Comparison of ENCODE assay signal across 14 cellular contexts in the genomic region with DNA sequence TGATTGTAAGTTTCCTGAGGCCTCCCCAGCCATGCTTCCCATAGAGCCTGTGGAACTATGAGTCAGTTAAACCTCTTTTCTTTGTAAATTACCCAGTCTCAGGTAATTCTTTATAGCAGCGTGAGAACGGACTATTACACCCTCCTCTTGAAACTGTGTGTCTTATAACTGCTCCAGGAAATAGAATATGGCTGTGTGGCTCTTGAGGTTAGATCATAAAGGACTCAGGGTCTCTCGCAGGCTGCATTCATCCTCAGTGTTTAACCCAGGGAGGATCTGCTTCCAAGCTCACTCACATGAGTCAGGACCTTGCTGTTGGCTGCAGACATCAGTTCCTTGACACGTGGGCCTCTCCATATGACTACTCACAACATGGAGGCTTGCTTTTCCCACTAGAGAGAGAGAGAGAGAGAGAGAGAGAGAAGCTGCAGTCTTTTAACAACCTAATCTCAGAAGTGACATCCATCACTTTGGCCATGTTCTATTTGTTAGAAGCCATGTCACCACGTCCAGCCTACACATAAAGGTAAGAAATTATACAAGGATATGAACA.
"Had no signal": no experiment of that assay in that cellular context is flagged by ENCODE, and none has a peak within 500 bp of the region (broad histone marks: within the 10 kb centered on the region; RNA-seq: fewer than 3 reads in every experiment).

No MANE protein-coding gene starts in this region.

- H3K4me3 ChIP-seq: cardiac muscle cell, pancreas, sigmoid colon, transverse colon had no signal

- ATAC-seq: activated naive CD8-positive, alpha-beta T cell treated with anti-CD3 and anti-CD28 coated beads, Interleukin-2, amount 50 U/mL, for 24 hours; pancreas; stimulated activated memory B cell treated with anti-CD40 and anti-IgM and Interleukin-4, amounts not matched to agents 10 μg/mL and 1 μg/mL and 100 μg/mL, for 72 hours had no signal

- H3K27ac Mint-ChIP-seq: activated B cell treated with CpG ODN at 0.5 μM for 24 hours; activated CD4-positive, alpha-beta T cell treated with anti-CD3 and anti-CD28 coated beads, Interleukin-2, amount 10 ng/mL, durations not matched to agents 24 days and 14 days; activated naive CD8-positive, alpha-beta T cell treated with anti-CD3 and anti-CD28 coated beads, Interleukin-2, amount 50 U/mL, for 24 hours; stimulated activated memory B cell treated with anti-CD40 and anti-IgM and Interleukin-4, amounts not matched to agents 10 μg/mL and 1 μg/mL and 100 μg/mL, for 72 hours had no signal

- H3K9me3 ChIP-seq: pancreas had no signal

- H3K4me1 Mint-ChIP-seq: activated B cell treated with CpG ODN at 0.5 μM for 24 hours; activated CD4-positive, alpha-beta T cell treated with anti-CD3 and anti-CD28 coated beads, Interleukin-2, amount 10 ng/mL, durations not matched to agents 24 days and 14 days; naive B cell; stimulated activated memory B cell treated with anti-CD40 and anti-IgM and Interleukin-4, amounts not matched to agents 10 μg/mL and 1 μg/mL and 100 μg/mL, for 72 hours had no signal

- DNase-seq: activated B cell treated with CpG ODN at 0.5 μM for 24 hours; activated CD4-positive, alpha-beta T cell treated with anti-CD3 and anti-CD28 coated beads, Interleukin-2, amount 10 ng/mL, durations not matched to agents 24 days and 14 days; activated CD8-positive, alpha-beta memory T cell treated with anti-CD3 and anti-CD28 coated beads for 24 hours; activated gamma-delta T cell treated with Interleukin-2 at 50 U/mL for 16 hours; activated naive CD8-positive, alpha-beta T cell treated with anti-CD3 and anti-CD28 coated beads, Interleukin-2, amount 50 U/mL, for 24 hours; islet precursor cell; mammary epithelial cell; naive B cell; pancreas; sigmoid colon; stimulated activated CD4-positive, alpha-beta T cell treated with anti-CD3 and anti-CD28 coated beads, Interleukin-2, amount 100 ng/mL, for 24 hours; transverse colon had no signal

- H3K36me3 ChIP-seq: cardiac muscle cell, pancreas, sigmoid colon, transverse colon had no signal

- H3K4me1 ChIP-seq: pancreas had no signal

- H3K27me3 ChIP-seq: cardiac muscle cell, pancreas, sigmoid colon, transverse colon had no signal

- H3K4me3 Mint-ChIP-seq: activated B cell treated with CpG ODN at 0.5 μM for 24 hours; activated CD4-positive, alpha-beta T cell treated with anti-CD3 and anti-CD28 coated beads, Interleukin-2, amount 10 ng/mL, durations not matched to agents 24 days and 14 days; activated naive CD8-positive, alpha-beta T cell treated with anti-CD3 and anti-CD28 coated beads, Interleukin-2, amount 50 U/mL, for 24 hours; stimulated activated memory B cell treated with anti-CD40 and anti-IgM and Interleukin-4, amounts not matched to agents 10 μg/mL and 1 μg/mL and 100 μg/mL, for 72 hours had no signal

- H3K27me3 Mint-ChIP-seq: activated B cell treated with CpG ODN at 0.5 μM for 24 hours; naive B cell; stimulated activated memory B cell treated with anti-CD40 and anti-IgM and Interleukin-4, amounts not matched to agents 10 μg/mL and 1 μg/mL and 100 μg/mL, for 72 hours had no signal
